In genomic region chr9:96418074-96418919, GRCh38 we compare ENCODE assay signal across 1 cellular context.
A peak's percentile ranks its signal among the peaks of the same experiment; 100 is the strongest.
TF ChIP-seq lines count a peak whose summit lies in the region.

Gene ZNF367, minus strand, starts transcription at chr9:96418370. Its CDS starts 338 bp downstream, at chr9:96418032.

TF ChIP-seq in K562, 482 proteins besides CTCF, POLR2A, EP300 and RAD21 (continued from another document and continues in another):
- TF ChIP-seq ZNF444 (CRISPR knock-in tag; IDR thresholded peaks at IDR 0.05): no peak
- no peak for TF ChIP-seq NELFE (IDR thresholded peaks at IDR 0.05; ENCODE audit: insufficient read depth, insufficient read length)
- no peak for TF ChIP-seq RUNX1 (IDR thresholded peaks at IDR 0.05; ENCODE audit: low read depth)
- TF ChIP-seq CBX2 (IDR thresholded peaks at IDR 0.05; ENCODE audit: insufficient read depth, low read length, poor library complexity, severe bottlenecking): no peak
- 0 out of 2 replicates have a peak, but pooled peaks have one; percentile 24 for TF ChIP-seq SIN3B (IDR thresholded peaks at IDR 0.05; ENCODE audit: low read depth)
- TF ChIP-seq HSF4 (CRISPR knock-in tag; IDR thresholded peaks at IDR 0.05; ENCODE audit: borderline replicate concordance): no peak
- TF ChIP-seq ZNF23 (CRISPR knock-in tag; IDR thresholded peaks at IDR 0.05): no peak
- TF ChIP-seq ZNF431 (CRISPR knock-in tag; IDR thresholded peaks at IDR 0.05): 0 out of 2 replicates have a peak, but pooled peaks have one; percentile 61
- 0 out of 4 replicates have a peak, but pooled peaks of 1 of the 2 experiments have one; percentile 62 for TF ChIP-seq MLX (CRISPR knock-in tag; conservative IDR thresholded peaks at IDR 0.05)
- peak; percentile 57; the same call in 1 of the 2 replicates for TF ChIP-seq PHF8 (IDR thresholded peaks at IDR 0.05; ENCODE audit: borderline replicate concordance, low read length)
- no peak for TF ChIP-seq SRSF7 (optimal IDR thresholded peaks at IDR 0.05; ENCODE audit: low read depth, low read length)
- no peak for TF ChIP-seq NFATC3 (IDR thresholded peaks at IDR 0.05)
- TF ChIP-seq REST (CRISPR knock-in tag; IDR thresholded peaks at IDR 0.05; ENCODE audit: low read depth): no peak
- TF ChIP-seq HNRNPLL (IDR thresholded peaks at IDR 0.05; ENCODE audit: low read depth, low read length, poor library complexity, severe bottlenecking): peak; percentile 57
- TF ChIP-seq ZNF57 (CRISPR knock-in tag; IDR thresholded peaks at IDR 0.05): no peak
- TF ChIP-seq AFF1 (IDR thresholded peaks at IDR 0.05; ENCODE audit: low read depth in 1 of 2, partially characterized antibody in 2 of 2): no peak
- TF ChIP-seq FOXM1 (IDR thresholded peaks at IDR 0.05; ENCODE audit: low read depth): no peak
- no peak; the same call in 1 of the 2 replicates for TF ChIP-seq FOXM1 (CRISPR knock-in tag; IDR thresholded peaks at IDR 0.05; ENCODE audit: low read depth)
- peak; percentile 15; the same call in 1 of the 2 replicates for TF ChIP-seq HCFC1 (IDR thresholded peaks at IDR 0.05; ENCODE audit: low read depth, low read length)
- peak; percentile 92 for TF ChIP-seq ARID4B (CRISPR knock-in tag; IDR thresholded peaks at IDR 0.05)
- TF ChIP-seq XRCC5 (IDR thresholded peaks at IDR 0.05; ENCODE audit: low read depth, low read length): peak; percentile 58; the same call in 1 of the 2 replicates
- TF ChIP-seq GATA2 (CRISPR knock-in tag; IDR thresholded peaks at IDR 0.05): no peak
- no peak for TF ChIP-seq KAT2B (IDR thresholded peaks at IDR 0.05; ENCODE audit: low read depth, low read length)
- TF ChIP-seq ARID3B (CRISPR knock-in tag; IDR thresholded peaks at IDR 0.05; ENCODE audit: borderline replicate concordance): no peak
- TF ChIP-seq SOX6 (IDR thresholded peaks at IDR 0.05): no peak
- TF ChIP-seq YY1 (IDR thresholded peaks at IDR 0.05; ENCODE audit: borderline replicate concordance in 1 of 3, control insufficient read depth in 1 of 3, extremely low read depth in 1 of 3, insufficient read depth in 3 of 3, insufficient read length in 1 of 3, insufficient replicate concordance in 2 of 3, low read depth in 1 of 3, low read length in 2 of 3): peak in 1 of 3 experiments; percentile 25
- 0 out of 2 replicates have a peak, but pooled peaks have one; percentile 10 for TF ChIP-seq ZNF24 (IDR thresholded peaks at IDR 0.05)
- peak; percentile 30 for TF ChIP-seq ASH1L (IDR thresholded peaks at IDR 0.05; ENCODE audit: borderline replicate concordance, low read depth, partially characterized antibody)
- TF ChIP-seq HDAC2 (IDR thresholded peaks at IDR 0.05): 0 out of 2 replicates have a peak, but pooled peaks have one; percentile 39
- TF ChIP-seq VEZF1 (CRISPR knock-in tag; IDR thresholded peaks at IDR 0.05): peak; percentile 96
- no peak for TF ChIP-seq RFX5 (IDR thresholded peaks at IDR 0.05; ENCODE audit: low read depth, low read length)
- TF ChIP-seq DLX4 (CRISPR knock-in tag; IDR thresholded peaks at IDR 0.05): no peak
- no peak for TF ChIP-seq BACH1 (tag; IDR thresholded peaks at IDR 0.05)
- no peak for TF ChIP-seq ZNF76 (CRISPR knock-in tag; IDR thresholded peaks at IDR 0.05; ENCODE audit: borderline replicate concordance)
- no peak for TF ChIP-seq TCFL5 (CRISPR knock-in tag; conservative IDR thresholded peaks at IDR 0.05)
- peak; percentile 100 for TF ChIP-seq RBM25 (IDR thresholded peaks at IDR 0.05; ENCODE audit: low read depth, low read length, severe bottlenecking)
- no peak for TF ChIP-seq ZZZ3 (IDR thresholded peaks at IDR 0.05)
- no peak for TF ChIP-seq KDM4B (IDR thresholded peaks at IDR 0.05; ENCODE audit: borderline replicate concordance in 2 of 2, low read depth in 1 of 2)
- TF ChIP-seq HNRNPUL1 (IDR thresholded peaks at IDR 0.05; ENCODE audit: low read length): no peak
- no peak for TF ChIP-seq NCOA2 (IDR thresholded peaks at IDR 0.05; ENCODE audit: partially characterized antibody in 2 of 2)
- no peak for TF ChIP-seq BHLHE40 (IDR thresholded peaks at IDR 0.05; ENCODE audit: low read length)
- TF ChIP-seq CTCFL (IDR thresholded peaks at IDR 0.05; ENCODE audit: borderline replicate concordance, insufficient read depth, low read depth, low read length, poor library complexity, severe bottlenecking): no peak
- peak; percentile 89 for TF ChIP-seq TAF1 (IDR thresholded peaks at IDR 0.05; ENCODE audit: control insufficient read depth, extremely low read depth, insufficient read depth, low read length, severe bottlenecking)
- peak; percentile 35; the same call in 1 of the 2 replicates for TF ChIP-seq GABPA (tag; conservative IDR thresholded peaks at IDR 0.05; ENCODE audit: low read depth)
- no peak for TF ChIP-seq CEBPB (tag; IDR thresholded peaks at IDR 0.05)
- TF ChIP-seq RFX7 (CRISPR knock-in tag; IDR thresholded peaks at IDR 0.05): no peak
- peak; percentile 93 for TF ChIP-seq ZNF384 (IDR thresholded peaks at IDR 0.05; ENCODE audit: low read depth, low read length)
- no peak for TF ChIP-seq ZBED1 (IDR thresholded peaks at IDR 0.05)
- no peak for TF ChIP-seq BCL6 (CRISPR knock-in tag; IDR thresholded peaks at IDR 0.05)
- no peak for TF ChIP-seq ZKSCAN8 (CRISPR knock-in tag; IDR thresholded peaks at IDR 0.05)
